In the genomic region with DNA sequence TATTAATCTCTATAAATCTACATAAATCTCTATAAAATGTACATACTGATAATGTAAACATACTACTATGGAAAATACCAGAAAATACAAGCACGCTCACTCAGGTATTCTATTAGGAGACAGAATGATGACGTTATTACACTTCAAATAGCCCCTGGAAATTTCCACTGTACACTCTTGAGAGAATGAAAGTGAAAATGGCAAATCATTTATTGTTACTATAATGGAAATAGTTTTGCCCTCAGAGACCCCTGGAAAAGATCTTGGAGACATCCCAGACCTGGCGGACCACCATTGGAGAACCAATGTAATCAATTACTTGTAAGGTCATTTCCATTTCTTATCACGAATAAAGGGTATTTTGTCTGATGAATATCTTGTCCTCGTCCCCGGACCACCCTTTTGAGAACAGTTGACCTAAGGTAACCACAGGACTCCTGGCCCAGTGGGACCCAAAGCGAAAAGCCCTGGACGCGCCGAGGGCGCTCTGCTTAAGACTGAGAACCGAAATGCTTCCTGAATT, we compare ENCODE assay signal across 1 cellular context.
A peak's percentile ranks its signal among the peaks of the same experiment; 100 is the strongest.
TF ChIP-seq lines count a peak whose summit lies in the region.

No MANE protein-coding gene starts in this region.

TF ChIP-seq in HEK293, 187 proteins besides CTCF, POLR2A, EP300 and RAD21 (continued from another document):
- TF ChIP-seq, protein P1, sequence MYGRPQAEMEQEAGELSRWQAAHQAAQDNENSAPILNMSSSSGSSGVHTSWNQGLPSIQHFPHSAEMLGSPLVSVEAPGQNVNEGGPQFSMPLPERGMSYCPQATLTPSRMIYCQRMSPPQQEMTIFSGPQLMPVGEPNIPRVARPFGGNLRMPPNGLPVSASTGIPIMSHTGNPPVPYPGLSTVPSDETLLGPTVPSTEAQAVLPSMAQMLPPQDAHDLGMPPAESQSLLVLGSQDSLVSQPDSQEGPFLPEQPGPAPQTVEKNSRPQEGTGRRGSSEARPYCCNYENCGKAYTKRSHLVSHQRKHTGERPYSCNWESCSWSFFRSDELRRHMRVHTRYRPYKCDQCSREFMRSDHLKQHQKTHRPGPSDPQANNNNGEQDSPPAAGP (tag by site-specific recombination; IDR thresholded peaks at IDR 0.05): 0 out of 2 replicates have a peak, but pooled peaks have one; percentile 5
- no peak for TF ChIP-seq ZNF146 (tag by site-specific recombination; IDR thresholded peaks at IDR 0.05)
